Comparison of ENCODE assay signal across 12 cellular contexts in genomic region chr7:26186364-26187311, GRCh38. TPM values are rescaled to one million over a fixed set of nuclear protein-coding genes. Genes with fewer than 3 reads are reported as not detected.
DNase-seq lines count a peak whose midpoint lies in the region; ATAC-seq, FAIRE-seq and TF ChIP-seq lines count a peak whose summit lies in the region.
"Had no signal": no experiment of that assay in that cellular context is flagged by ENCODE, and none has a peak within 500 bp of the region (broad histone marks: within the 10 kb centered on the region; RNA-seq: fewer than 3 reads in every experiment).

No MANE protein-coding gene starts in this region.

- no peaks in the 10 kb centered on the region for H3K79me2 ChIP-seq in HepG2 (ENCODE audit: insufficient read depth, low read length)
- H3K79me2 ChIP-seq in osteoblast (ENCODE audit: insufficient read depth, low read length): no peaks in the 10 kb centered on the region

- peak; percentile 41 to 58; a peak in 3 of 4 replicates for TF ChIP-seq POLR2A in HepG2 (IDR thresholded peaks at IDR 0.05; ENCODE audit: insufficient read depth in 1 of 2, low read depth in 2 of 2, low read length in 2 of 2)

- intact Hi-C loops in HepG2 (cut with micrococcal nuclease; ENCODE audit: unreplicated experiment): no loop called here

- in situ Hi-C loops in HepG2 (cut with HindIII; ENCODE audit: extremely low pct_ligation_motif_present, low pct_unique_long_range_greater_than_20kb): loop anchor here (10.0 kb wide), 1 partner anchor 92 kb away; no protein-coding TSS in a partner anchor

- POLR2A ChIA-PET in HepG2 (lab: Yijun Ruan, JAX): interaction anchor here (2.2 to 3.4 kb wide), 3 partner anchors 13 to 35 kb away, joined by 5 to 40 read pairs (median 12); partner anchors contain the start of genes CBX3, HNRNPA2B1 and NFE2L3

- CTCF ChIA-PET in HepG2 (lab: Yijun Ruan, JAX; ENCODE audit: low intra/inter-chr PET ratio, low total read pairs): no interaction called here

- 93% methylated on average over 5 of the region's 5 CpGs for WGBS in HepG2 (ENCODE audit: low lambda C conversion rate)

- BruUV-seq in HepG2 (replicated peaks; lab: Mats Ljungman, UMichigan): no TSS peak

- H2AFZ ChIP-seq in HepG2 (ENCODE audit: low read length) (no peak overlapping the region), osteoblast (ENCODE audit: low read length) (no peak overlapping the region)

- TF ChIP-seq EP300 in HepG2 (IDR thresholded peaks at IDR 0.05; ENCODE audit: low read depth in 2 of 2, low read length in 2 of 2): no peak
- TF ChIP-seq EP300 in HepG2 (CRISPR knock-in tag; IDR thresholded peaks at IDR 0.05; ENCODE audit: borderline replicate concordance): no peak

- no peaks in the 10 kb centered on the region for H3K27me3 ChIP-seq in CD4-positive, CD25-positive, alpha-beta regulatory T cell (ENCODE audit: control insufficient read depth, insufficient read depth, low read length)
- H3K27me3 ChIP-seq in HepG2 (ENCODE audit: control insufficient read depth in 1 of 2, insufficient read depth in 2 of 2, low read length in 2 of 2) (no peaks in the 10 kb centered on the region), osteoblast (ENCODE audit: insufficient read depth, low read length) (no peaks in the 10 kb centered on the region)
- H3K27me3 ChIP-seq: upper lobe of left lung had no signal

- peaks cover 44% of the 10 kb centered on the region for H3K36me3 ChIP-seq in CD4-positive, CD25-positive, alpha-beta regulatory T cell (ENCODE audit: control insufficient read depth, insufficient read depth, low read length)
- H3K36me3 ChIP-seq in HepG2 (replicated peaks in 1 of 2; ENCODE audit: control insufficient read depth in 1 of 2, insufficient read depth in 2 of 2, low read length in 2 of 2) (peaks cover 2 to 20% of the 10 kb centered on the region in 2 experiments; a peak in 4 of 5 replicates), osteoblast (ENCODE audit: insufficient read depth, low read length) (peaks cover 51% of the 10 kb centered on the region)

- no peak overlapping the region for H3K9ac ChIP-seq in HepG2 (ENCODE audit: insufficient read depth, low read depth, low read length)

- peaks cover 0 to 1% (median 0%) of the 10 kb centered on the region in 7 donors for H3K9me3 Mint-ChIP-seq in CD4-positive, CD25-positive, alpha-beta regulatory T cell

- no peaks in the 10 kb centered on the region for H3K9me3 ChIP-seq in CD4-positive, CD25-positive, alpha-beta regulatory T cell (ENCODE audit: control insufficient read depth in 2 of 2, low read length in 2 of 2)
- H3K9me3 ChIP-seq in T-helper 17 cell (ENCODE audit: control insufficient read depth, low read length, poor library complexity, severe bottlenecking) (no peaks in the 10 kb centered on the region), HepG2 (ENCODE audit: low read length) (no peaks in the 10 kb centered on the region), osteoblast (ENCODE audit: low read depth, low read length) (no peaks in the 10 kb centered on the region)
- H3K9me3 ChIP-seq: upper lobe of left lung had no signal

- FAIRE-seq in GM18507 (lab: Jason Lieb, UNC) (peak; percentile 36), HepG2 (lab: Jason Lieb, UNC) (no peak)
- FAIRE-seq: H54 had no signal

- H3K4me3 Mint-ChIP-seq in CD4-positive, CD25-positive, alpha-beta regulatory T cell: peak overlapping the region in 2 of 4 donors; percentile 4 to 48
- H3K4me3 Mint-ChIP-seq in T-helper 17 cell: peak overlapping the region; percentile 72

- H3K27ac ChIP-seq in CD4-positive, CD25-positive, alpha-beta regulatory T cell (ENCODE audit: insufficient read depth, low read length, poor library complexity, severe bottlenecking): peak overlapping the region; percentile 51
- H3K27ac ChIP-seq in HepG2 (ENCODE audit: extremely low read length, insufficient read depth, low read length): no peak overlapping the region
- H3K27ac ChIP-seq in osteoblast (ENCODE audit: low read depth, low read length): no peak overlapping the region
- H3K27ac ChIP-seq: upper lobe of left lung had no signal

- peaks cover 46% of the 10 kb centered on the region for H3K36me3 Mint-ChIP-seq in CD4-positive, CD25-positive, alpha-beta regulatory T cell
- peaks cover 5% of the 10 kb centered on the region for H3K36me3 Mint-ChIP-seq in T-helper 17 cell (ENCODE audit: low read depth)

- no peaks in the 10 kb centered on the region for H3K27me3 Mint-ChIP-seq in CD4-positive, CD25-positive, alpha-beta regulatory T cell
- no peaks in the 10 kb centered on the region for H3K27me3 Mint-ChIP-seq in T-helper 17 cell

- H3K27ac Mint-ChIP-seq in CD4-positive, CD25-positive, alpha-beta regulatory T cell: peak overlapping the region in 1 of 3 donors; percentile 45
- peak overlapping the region; percentile 99 for H3K27ac Mint-ChIP-seq in T-helper 17 cell

- H3K4me2 ChIP-seq in HepG2 (ENCODE audit: low read depth, low read length) (no peak overlapping the region), osteoblast (ENCODE audit: insufficient read depth, low read length) (no peak overlapping the region)

- DNase-seq in CD4-positive, CD25-positive, alpha-beta regulatory T cell: no peak
- DNase-seq in GM18507 (ENCODE audit: extremely low spot score, insufficient read length, low read depth) (no peak), T-helper 17 cell (no peak), HepG2 (ENCODE audit: low spot score) (no peak), SHP77 treated with DMSO at 0.1 percent for 48 hours (lab: John Stamatoyannopoulos, UW) (no peak), NCI-H2107 (lab: John Stamatoyannopoulos, UW) (no peak), osteoblast (ENCODE audit: insufficient read length, low spot score, missing footprints) (no peak)
- DNase-seq: activated effector memory CD4-positive, alpha-beta T cell treated with Interleukin-2 at 50 U/mL for 16 hours; NCI-H1436; upper lobe of left lung had no signal

- no peak for TF ChIP-seq CTCF in HepG2 (CRISPR knock-in tag; IDR thresholded peaks at IDR 0.05)
- no peak for TF ChIP-seq CTCF in osteoblast (IDR thresholded peaks at IDR 0.05; ENCODE audit: extremely low read depth, low read depth, low read length)

- H3K4me1 ChIP-seq in CD4-positive, CD25-positive, alpha-beta regulatory T cell (ENCODE audit: control insufficient read depth, insufficient read depth, low read length, poor library complexity, severe bottlenecking): peaks cover 35% of the 10 kb centered on the region
- H3K4me1 ChIP-seq in HepG2 (ENCODE audit: insufficient read depth, low read length) (peaks cover 17% of the 10 kb centered on the region), osteoblast (ENCODE audit: insufficient read depth, low read length) (no peaks in the 10 kb centered on the region)

- peaks cover 31 to 90% (median 69%) of the 10 kb centered on the region in 4 donors for H3K4me1 Mint-ChIP-seq in CD4-positive, CD25-positive, alpha-beta regulatory T cell
- H3K4me1 Mint-ChIP-seq in T-helper 17 cell: peaks cover 39% of the 10 kb centered on the region

- peaks cover 54% of the 10 kb centered on the region for H4K20me1 ChIP-seq in HepG2 (ENCODE audit: insufficient read depth, low read length)
- H4K20me1 ChIP-seq in osteoblast (ENCODE audit: insufficient read depth, low read length): peaks cover 40% of the 10 kb centered on the region

- peak overlapping the region; percentile 7 for H3K4me3 ChIP-seq in CD4-positive, CD25-positive, alpha-beta regulatory T cell (ENCODE audit: low read depth, low read length)
- H3K4me3 ChIP-seq in HepG2 (replicated peaks in 1 of 3; ENCODE audit: insufficient read depth in 1 of 3, low read depth in 2 of 3, low read length in 3 of 3) (no peak overlapping the region), osteoblast (ENCODE audit: insufficient read depth, low read length) (no peak overlapping the region)
- H3K4me3 ChIP-seq: upper lobe of left lung had no signal

- TF ChIP-seq RAD21 in HepG2 (CRISPR knock-in tag; IDR thresholded peaks at IDR 0.05): no peak

- ATAC-seq in CD4-positive, CD25-positive, alpha-beta regulatory T cell (ENCODE audit: low read depth in 2 of 2): peak; percentile 12 to 28
- ATAC-seq in T-helper 17 cell (peak; percentile 10), HepG2 (0 out of 3 replicates have a peak, but pooled peaks have one; percentile 2), GM19463 (IDR thresholded peaks at IDR 0.05; ENCODE audit: unreplicated experiment) (no peak)

RNA-seq across cellular contexts. Expression of gene HNRNPA2B1, which starts 13.9 kb away (rescaled TPM):
- 465 TPM for total RNA-seq in CD4-positive, CD25-positive, alpha-beta regulatory T cell
- polyA plus RNA-seq in CD4-positive, CD25-positive, alpha-beta regulatory T cell: 100 to 1,000 TPM; 506 to 541 (median 520) TPM
- total RNA-seq in T-helper 17 cell (100 to 1,000 TPM; 392 to 399 TPM), HepG2 (2016; rRNA removed; fragmentation: Illumina TruSeq; extraction: Trizol) (412 and 636 TPM in 2 replicates), osteoblast (82.9 and 83.1 TPM in 2 replicates)
- total RNA-seq in HepG2 (2016; cell fraction: cytosol; rRNA removed; fragmentation: Illumina TruSeq; extraction: Trizol; ENCODE audit: low read depth): 31.5 and 36.0 TPM in 2 replicates
- total RNA-seq in HepG2 (2016; cell fraction: insoluble cytoplasmic fraction; rRNA removed; fragmentation: Illumina TruSeq; extraction: Trizol): 434 and 632 TPM in 2 replicates
- total RNA-seq in HepG2 (2016; cell fraction: membrane; rRNA removed; fragmentation: Illumina TruSeq; extraction: Trizol): 69.3 and 71.5 TPM in 2 replicates
- total RNA-seq in HepG2 (2016; cell fraction: nucleus; rRNA removed; fragmentation: Illumina TruSeq; extraction: Trizol): 305 and 307 TPM in 2 replicates
- 144 and 193 TPM in 2 replicates for polyA plus RNA-seq in HepG2 (2011; rRNA removed)
- 105 and 119 TPM in 2 replicates for polyA plus RNA-seq in HepG2 (2011; cell fraction: cytosol; rRNA removed)
- polyA plus RNA-seq in HepG2 (2011; cell fraction: nucleus; rRNA removed): 173 and 254 TPM in 2 replicates
- polyA plus RNA-seq in HepG2 (2012): 348 and 727 TPM in 2 replicates
- 50.3 and 54.5 TPM in 2 replicates for polyA plus RNA-seq in HepG2 (2016; cell fraction: cytosol; fragmentation: Illumina TruSeq; extraction: Trizol; ENCODE audit: low read depth)
- 1,958 and 2,163 TPM in 2 replicates for polyA plus RNA-seq in HepG2 (2016; cell fraction: insoluble cytoplasmic fraction; fragmentation: Illumina TruSeq; extraction: Trizol; ENCODE audit: low read depth)
- polyA plus RNA-seq in HepG2 (2016; cell fraction: membrane; fragmentation: Illumina TruSeq; extraction: Trizol; ENCODE audit: low read depth): 95.2 and 104 TPM in 2 replicates
- 1,155 and 1,186 TPM in 2 replicates for polyA plus RNA-seq in HepG2 (2016; cell fraction: nucleus; fragmentation: Illumina TruSeq; extraction: Trizol; ENCODE audit: insufficient read depth, low read depth)
- 47.8 and 128 TPM in 2 replicates for polyA minus RNA-seq in HepG2 (2011; rRNA and poly(A)+ RNA removed; ENCODE audit: low replicate concordance)
- polyA minus RNA-seq in HepG2 (2011; cell fraction: cytosol; rRNA and poly(A)+ RNA removed): 103 and 153 TPM in 2 replicates
- polyA minus RNA-seq in HepG2 (2011; cell fraction: nucleus; rRNA and poly(A)+ RNA removed): 372 and 389 TPM in 2 replicates

RNA-seq across cellular contexts. Expression of gene CBX3, which starts 14.9 kb away (rescaled TPM):
- total RNA-seq in CD4-positive, CD25-positive, alpha-beta regulatory T cell: 115 TPM
- 100 to 1,000 TPM in 3 of 4 donors, 10 to 100 TPM in 1; 89.1 to 135 (median 125) TPM for polyA plus RNA-seq in CD4-positive, CD25-positive, alpha-beta regulatory T cell
- total RNA-seq in T-helper 17 cell (100 to 1,000 TPM in 1 of 2 donors, 10 to 100 TPM in 1; 98.3 to 102 TPM), HepG2 (2016; rRNA removed; fragmentation: Illumina TruSeq; extraction: Trizol) (249 and 355 TPM in 2 replicates), osteoblast (136 and 142 TPM in 2 replicates)
- 79.1 and 86.5 TPM in 2 replicates for total RNA-seq in HepG2 (2016; cell fraction: cytosol; rRNA removed; fragmentation: Illumina TruSeq; extraction: Trizol; ENCODE audit: low read depth)
- total RNA-seq in HepG2 (2016; cell fraction: insoluble cytoplasmic fraction; rRNA removed; fragmentation: Illumina TruSeq; extraction: Trizol): 257 and 354 TPM in 2 replicates
- 129 and 141 TPM in 2 replicates for total RNA-seq in HepG2 (2016; cell fraction: membrane; rRNA removed; fragmentation: Illumina TruSeq; extraction: Trizol)
- total RNA-seq in HepG2 (2016; cell fraction: nucleus; rRNA removed; fragmentation: Illumina TruSeq; extraction: Trizol): 151 and 169 TPM in 2 replicates
- 36.3 and 53.9 TPM in 2 replicates for polyA plus RNA-seq in HepG2 (2011; rRNA removed)
- 17.4 and 18.2 TPM in 2 replicates for polyA plus RNA-seq in HepG2 (2011; cell fraction: cytosol; rRNA removed)
- 60.4 and 70.5 TPM in 2 replicates for polyA plus RNA-seq in HepG2 (2011; cell fraction: nucleus; rRNA removed)
- 123 and 165 TPM in 2 replicates for polyA plus RNA-seq in HepG2 (2012)
- 76.0 and 83.8 TPM in 2 replicates for polyA plus RNA-seq in HepG2 (2016; cell fraction: cytosol; fragmentation: Illumina TruSeq; extraction: Trizol; ENCODE audit: low read depth)
- polyA plus RNA-seq in HepG2 (2016; cell fraction: insoluble cytoplasmic fraction; fragmentation: Illumina TruSeq; extraction: Trizol; ENCODE audit: low read depth): 424 and 453 TPM in 2 replicates
- polyA plus RNA-seq in HepG2 (2016; cell fraction: membrane; fragmentation: Illumina TruSeq; extraction: Trizol; ENCODE audit: low read depth): 117 TPM in 2 replicates
- 228 and 229 TPM in 2 replicates for polyA plus RNA-seq in HepG2 (2016; cell fraction: nucleus; fragmentation: Illumina TruSeq; extraction: Trizol; ENCODE audit: insufficient read depth, low read depth)
- polyA minus RNA-seq in HepG2 (2011; rRNA and poly(A)+ RNA removed; ENCODE audit: low replicate concordance): 10.5 and 24.1 TPM in 2 replicates
- 15.5 and 20.0 TPM in 2 replicates for polyA minus RNA-seq in HepG2 (2011; cell fraction: cytosol; rRNA and poly(A)+ RNA removed)
- polyA minus RNA-seq in HepG2 (2011; cell fraction: nucleus; rRNA and poly(A)+ RNA removed): 110 and 122 TPM in 2 replicates

RNA-seq across cellular contexts. Expression of gene NFE2L3, which starts 34.6 kb away (rescaled TPM):
- 10.9 TPM for total RNA-seq in CD4-positive, CD25-positive, alpha-beta regulatory T cell
- polyA plus RNA-seq in CD4-positive, CD25-positive, alpha-beta regulatory T cell: 10 to 100 TPM in 3 of 4 donors, 1 to 10 TPM in 1; 8.8 to 13.9 (median 13.2) TPM
- total RNA-seq in T-helper 17 cell (1 to 10 TPM; 3.9 to 4.3 TPM), HepG2 (2016; rRNA removed; fragmentation: Illumina TruSeq; extraction: Trizol) (8.8 and 19.4 TPM in 2 replicates), osteoblast (0.59 and 1.4 TPM in 2 replicates)
- 0.53 and 1.2 TPM in 2 replicates for total RNA-seq in HepG2 (2016; cell fraction: cytosol; rRNA removed; fragmentation: Illumina TruSeq; extraction: Trizol; ENCODE audit: low read depth)
- 9.2 and 13.8 TPM in 2 replicates for total RNA-seq in HepG2 (2016; cell fraction: insoluble cytoplasmic fraction; rRNA removed; fragmentation: Illumina TruSeq; extraction: Trizol)
- 2.0 and 3.5 TPM in 2 replicates for total RNA-seq in HepG2 (2016; cell fraction: membrane; rRNA removed; fragmentation: Illumina TruSeq; extraction: Trizol)
- total RNA-seq in HepG2 (2016; cell fraction: nucleus; rRNA removed; fragmentation: Illumina TruSeq; extraction: Trizol): 13.7 and 26.6 TPM in 2 replicates
- 8.9 and 11.4 TPM in 2 replicates for polyA plus RNA-seq in HepG2 (2011; rRNA removed)
- polyA plus RNA-seq in HepG2 (2011; cell fraction: cytosol; rRNA removed): 4.1 and 7.8 TPM in 2 replicates
- polyA plus RNA-seq in HepG2 (2011; cell fraction: nucleus; rRNA removed): 1.6 and 2.1 TPM in 2 replicates
- polyA plus RNA-seq in HepG2 (2012): 10.7 and 12.2 TPM in 2 replicates
- polyA plus RNA-seq in HepG2 (2016; cell fraction: cytosol; fragmentation: Illumina TruSeq; extraction: Trizol; ENCODE audit: low read depth): 0.64 and 0.67 TPM in 2 replicates
- 8.0 and 8.2 TPM in 2 replicates for polyA plus RNA-seq in HepG2 (2016; cell fraction: insoluble cytoplasmic fraction; fragmentation: Illumina TruSeq; extraction: Trizol; ENCODE audit: low read depth)
- polyA plus RNA-seq in HepG2 (2016; cell fraction: membrane; fragmentation: Illumina TruSeq; extraction: Trizol; ENCODE audit: low read depth): 1.1 and 1.3 TPM in 2 replicates
- polyA plus RNA-seq in HepG2 (2016; cell fraction: nucleus; fragmentation: Illumina TruSeq; extraction: Trizol; ENCODE audit: insufficient read depth, low read depth): 19.6 and 24.6 TPM in 2 replicates
- polyA minus RNA-seq in HepG2 (2011; rRNA and poly(A)+ RNA removed; ENCODE audit: low replicate concordance): 0.07 and 5.9 TPM in 2 replicates
- polyA minus RNA-seq in HepG2 (2011; cell fraction: cytosol; rRNA and poly(A)+ RNA removed): 7.8 and 8.8 TPM in 2 replicates
- 3.7 and 7.1 TPM in 2 replicates for polyA minus RNA-seq in HepG2 (2011; cell fraction: nucleus; rRNA and poly(A)+ RNA removed)
